In the genomic region with DNA sequence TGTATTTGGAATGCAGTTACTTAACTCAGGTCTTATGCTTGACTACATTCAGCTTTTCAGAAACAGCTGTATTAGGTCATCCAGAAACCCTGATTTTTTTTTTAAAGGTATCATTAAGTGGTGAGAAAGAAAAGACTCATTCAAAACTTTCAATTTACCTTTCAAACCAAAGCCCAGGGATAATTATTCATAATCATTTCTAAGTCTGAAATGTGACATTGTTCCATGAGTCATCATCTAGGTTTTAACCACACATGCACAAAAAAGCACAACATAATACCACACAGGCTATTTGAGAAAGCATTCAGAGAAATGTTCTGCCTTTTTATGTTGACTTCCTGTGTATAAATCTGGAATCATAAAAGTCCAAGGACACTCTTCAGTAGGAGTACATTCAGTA, we compare ENCODE assay signal across 15 cellular contexts.
A peak's percentile ranks its signal among the peaks of the same experiment; 100 is the strongest.
DNase-seq lines count a peak whose midpoint lies in the region; ATAC-seq lines count a peak whose summit lies in the region.
"Had no signal": no experiment of that assay in that cellular context is flagged by ENCODE, and none has a peak within 500 bp of the region (broad histone marks: within the 10 kb centered on the region; RNA-seq: fewer than 3 reads in every experiment).

No MANE protein-coding gene starts in this region.

- ATAC-seq in GM18517 (IDR thresholded peaks at IDR 0.05; ENCODE audit: unreplicated experiment) (peak; percentile 59), HG03159 (IDR thresholded peaks at IDR 0.05; ENCODE audit: unreplicated experiment) (peak; percentile 52), HG02970 (IDR thresholded peaks at IDR 0.05; ENCODE audit: low FRiP score, unreplicated experiment) (no peak), GM18873 (IDR thresholded peaks at IDR 0.05; ENCODE audit: low FRiP score, unreplicated experiment) (no peak), GM18498 (IDR thresholded peaks at IDR 0.05; ENCODE audit: unreplicated experiment) (no peak)
- ATAC-seq: heart right ventricle; mucosa of descending colon; stimulated activated naive B cell treated with anti-CD40 and anti-IgM and Interleukin-4, amounts not matched to agents 10 μg/mL and 1 μg/mL and 100 μg/mL, for 72 hours had no signal

- DNase-seq in amniotic epithelial cell (ENCODE audit: low read depth): peak; percentile 37
- peak; percentile 33 for DNase-seq in myocyte (ENCODE audit: low read depth)
- no peak for DNase-seq in stimulated activated CD4-positive, alpha-beta T cell treated with anti-CD3 and anti-CD28 coated beads, Interleukin-4, amount 100 ng/mL, for 4 hours
- DNase-seq: DMS153; heart right ventricle; mucosa of descending colon; MV-4-11; NCI-H2081; NCI-H748 treated with DMSO at 0.1 percent for 48 hours; stimulated activated naive B cell treated with anti-CD40 and anti-IgM and Interleukin-4, amounts not matched to agents 10 μg/mL and 1 μg/mL and 100 μg/mL, for 72 hours had no signal

Comparison
In these comparisons a context has a peak if more than half of its experiments do, and no peak if none do; other contexts are left out.
1. ATAC-seq: peak in GM18517 (single experiment) and HG03159 (single experiment); none in HG02970 (single experiment), GM18873 (single experiment) and GM18498 (single experiment).
2. DNase-seq: peak in amniotic epithelial cell (single experiment) and myocyte (single experiment); none in stimulated activated CD4-positive, alpha-beta T cell treated with anti-CD3 and anti-CD28 coated beads, Interleukin-4, amount 100 ng/mL, for 4 hours (0 of 2).